In genomic region chr6:109669811-109670210, GRCh38 we compare ENCODE assay signal across 36 cellular contexts.
"Had no signal": no experiment of that assay in that cellular context is flagged by ENCODE, and none has a peak within 500 bp of the region (broad histone marks: within the 10 kb centered on the region; RNA-seq: fewer than 3 reads in every experiment).

No MANE protein-coding gene starts in this region.

- H3K27ac Mint-ChIP-seq: activated B cell treated with CpG ODN at 0.5 μM for 24 hours; activated CD4-positive, alpha-beta memory T cell treated with anti-CD3 and anti-CD28 coated beads for 36 hours; activated CD4-positive, alpha-beta T cell treated with anti-CD3 and anti-CD28 coated beads, Interleukin-2, amount 10 ng/mL, durations not matched to agents 24 days and 14 days; activated CD8-positive, alpha-beta T cell treated with anti-CD3 and anti-CD28 coated beads for 36 hours; activated naive CD4-positive, alpha-beta T cell treated with anti-CD3 and anti-CD28 coated beads, Interleukin-2, amount 10 ng/mL, durations not matched to agents 7 days and 5 days; activated naive CD4-positive, alpha-beta T cell treated with anti-CD3 and anti-CD28 coated beads, Interleukin-2, amount 50 U/mL, for 24 hours; activated naive CD8-positive, alpha-beta T cell; activated naive CD8-positive, alpha-beta T cell treated with anti-CD3 and anti-CD28 coated beads, Interleukin-2, amount 10 ng/mL, durations not matched to agents 7 days and 5 days; activated naive CD8-positive, alpha-beta T cell treated with anti-CD3 and anti-CD28 coated beads, Interleukin-2, amount 50 U/mL, for 24 hours; activated T-helper 2 cell treated with anti-CD3 and anti-CD28 coated beads, Interferon-gamma antibody, Interleukin-2, Interleukin-4, amounts not matched to agents 10 μg/mL and 5 μg/mL and 100 μg/mL, durations not matched to agents 14 hours and 24 hours and 36 hours; T-helper 1 cell treated with Interleukin-12 subunit alpha and Interleukin-12 subunit beta and Interleukin-4 antibody, amounts not matched to agents 30 μg/mL and 1 μg/mL, for 36 hours; T-helper 2 cell treated with Interferon-gamma antibody and Interleukin-4, amounts not matched to agents 5 μg/mL and 100 μg/mL, for 36 hours had no signal

- DNase-seq: activated B cell treated with CpG ODN at 0.5 μM for 24 hours; activated CD4-positive, alpha-beta memory T cell treated with anti-CD3 and anti-CD28 coated beads for 36 hours; activated CD4-positive, alpha-beta T cell treated with anti-CD3 and anti-CD28 coated beads for 4 hours; activated CD4-positive, alpha-beta T cell treated with anti-CD3 and anti-CD28 coated beads, Interleukin-2, amount 10 ng/mL, durations not matched to agents 24 days and 14 days; activated CD4-positive, alpha-beta T cell treated with anti-CD3 and anti-CD28 coated beads, Interleukin-2, amount 50 U/mL, for 1 hour; activated CD4-positive, alpha-beta T cell treated with anti-CD3 and anti-CD28 coated beads, Interleukin-2, amount 50 U/mL, for 4 hours; activated CD4-positive, CD25-positive, alpha-beta regulatory T cell treated with anti-CD3 and anti-CD28 coated beads, Interleukin-2, amount 50 U/mL, for 72 hours; activated CD8-positive, alpha-beta memory T cell treated with anti-CD3 and anti-CD28 coated beads, Interleukin-2, amount 50 U/mL, for 4 hours; activated CD8-positive, alpha-beta T cell treated with anti-CD3 and anti-CD28 coated beads for 36 hours; activated effector memory CD4-positive, alpha-beta T cell treated with Interleukin-2 at 50 U/mL for 16 hours; activated gamma-delta T cell; activated naive CD4-positive, alpha-beta T cell treated with anti-CD3 and anti-CD28 coated beads, Interleukin-2, amount 10 ng/mL, durations not matched to agents 7 days and 5 days; activated naive CD4-positive, alpha-beta T cell treated with Interleukin-2 at 50 U/mL for 16 hours; activated naive CD8-positive, alpha-beta T cell treated with anti-CD3 and anti-CD28 coated beads, Interleukin-2, amount 10 ng/mL, durations not matched to agents 7 days and 5 days; activated naive CD8-positive, alpha-beta T cell treated with anti-CD3 and anti-CD28 coated beads, Interleukin-2, amount 50 U/mL, for 24 hours; activated T-cell treated with anti-CD3 and anti-CD28 coated beads for 4 hours; activated T-cell treated with anti-CD3 and anti-CD28 coated beads, Interleukin-2, amount 50 U/mL, for 1 hour; activated T-cell treated with anti-CD3 and anti-CD28 coated beads, Interleukin-2, amount 50 U/mL, for 4 hours; amygdala; anterior cingulate cortex; body of pancreas; brain microvascular endothelial cell; central memory CD4-positive, alpha-beta T cell; SW 1271; T-helper 1 cell; T-helper 2 cell; T-helper 9 cell had no signal

- H3K27me3 Mint-ChIP-seq: activated B cell treated with CpG ODN at 0.5 μM for 24 hours; activated CD4-positive, alpha-beta memory T cell treated with anti-CD3 and anti-CD28 coated beads for 36 hours; activated CD4-positive, alpha-beta T cell treated with anti-CD3 and anti-CD28 coated beads, Interleukin-2, amount 10 ng/mL, durations not matched to agents 24 days and 14 days; activated CD8-positive, alpha-beta T cell treated with anti-CD3 and anti-CD28 coated beads for 36 hours; activated naive CD4-positive, alpha-beta T cell treated with anti-CD3 and anti-CD28 coated beads, Interleukin-2, amount 10 ng/mL, durations not matched to agents 7 days and 5 days; activated naive CD4-positive, alpha-beta T cell treated with anti-CD3 and anti-CD28 coated beads, Interleukin-2, amount 50 U/mL, for 24 hours; activated naive CD8-positive, alpha-beta T cell; activated naive CD8-positive, alpha-beta T cell treated with anti-CD3 and anti-CD28 coated beads, Interleukin-2, amount 10 ng/mL, durations not matched to agents 7 days and 5 days; activated naive CD8-positive, alpha-beta T cell treated with anti-CD3 and anti-CD28 coated beads, Interleukin-2, amount 50 U/mL, for 24 hours had no signal

- H3K36me3 Mint-ChIP-seq: activated naive CD4-positive, alpha-beta T cell treated with anti-CD3 and anti-CD28 coated beads, Interleukin-2, amount 10 ng/mL, durations not matched to agents 7 days and 5 days; activated naive CD8-positive, alpha-beta T cell treated with anti-CD3 and anti-CD28 coated beads, Interleukin-2, amount 10 ng/mL, durations not matched to agents 7 days and 5 days had no signal

- FAIRE-seq: TTC549 had no signal

- H3K9me3 ChIP-seq: ascending aorta, body of pancreas, breast epithelium had no signal

- H3K27me3 ChIP-seq: ascending aorta, body of pancreas, brain microvascular endothelial cell, breast epithelium had no signal

- H3K4me1 ChIP-seq: ascending aorta, body of pancreas, breast epithelium had no signal

- H3K4me3 ChIP-seq: ascending aorta, body of pancreas, breast epithelium had no signal

- H3K9me3 Mint-ChIP-seq: activated B cell treated with CpG ODN at 0.5 μM for 24 hours; activated CD4-positive, alpha-beta memory T cell treated with anti-CD3 and anti-CD28 coated beads for 36 hours; activated CD4-positive, alpha-beta T cell treated with anti-CD3 and anti-CD28 coated beads, Interleukin-2, amount 10 ng/mL, durations not matched to agents 24 days and 14 days; activated CD8-positive, alpha-beta T cell treated with anti-CD3 and anti-CD28 coated beads for 36 hours; activated naive CD4-positive, alpha-beta T cell treated with anti-CD3 and anti-CD28 coated beads, Interleukin-2, amount 10 ng/mL, durations not matched to agents 7 days and 5 days; activated naive CD4-positive, alpha-beta T cell treated with anti-CD3 and anti-CD28 coated beads, Interleukin-2, amount 50 U/mL, for 24 hours; activated naive CD8-positive, alpha-beta T cell treated with anti-CD3 and anti-CD28 coated beads, Interleukin-2, amount 10 ng/mL, durations not matched to agents 7 days and 5 days; activated naive CD8-positive, alpha-beta T cell treated with anti-CD3 and anti-CD28 coated beads, Interleukin-2, amount 50 U/mL, for 24 hours; activated T-cell treated with anti-CD3 and anti-CD28 coated beads, Interleukin-2, amount 50 U/mL, for 4 hours; activated T-helper 2 cell treated with anti-CD3 and anti-CD28 coated beads, Interferon-gamma antibody, Interleukin-2, Interleukin-4, amounts not matched to agents 10 μg/mL and 5 μg/mL and 100 μg/mL, durations not matched to agents 14 hours and 24 hours and 36 hours; T-helper 1 cell treated with Interleukin-12 subunit alpha and Interleukin-12 subunit beta and Interleukin-4 antibody, amounts not matched to agents 30 μg/mL and 1 μg/mL, for 36 hours; T-helper 2 cell treated with Interferon-gamma antibody and Interleukin-4, amounts not matched to agents 5 μg/mL and 100 μg/mL, for 36 hours had no signal

- H3K4me3 Mint-ChIP-seq: activated B cell treated with CpG ODN at 0.5 μM for 24 hours; activated CD4-positive, alpha-beta memory T cell treated with anti-CD3 and anti-CD28 coated beads for 36 hours; activated CD4-positive, alpha-beta T cell treated with anti-CD3 and anti-CD28 coated beads, Interleukin-2, amount 10 ng/mL, durations not matched to agents 24 days and 14 days; activated CD8-positive, alpha-beta T cell treated with anti-CD3 and anti-CD28 coated beads for 36 hours; activated naive CD4-positive, alpha-beta T cell treated with anti-CD3 and anti-CD28 coated beads, Interleukin-2, amount 10 ng/mL, durations not matched to agents 7 days and 5 days; activated naive CD4-positive, alpha-beta T cell treated with anti-CD3 and anti-CD28 coated beads, Interleukin-2, amount 50 U/mL, for 24 hours; activated naive CD8-positive, alpha-beta T cell; activated naive CD8-positive, alpha-beta T cell treated with anti-CD3 and anti-CD28 coated beads, Interleukin-2, amount 10 ng/mL, durations not matched to agents 7 days and 5 days; activated naive CD8-positive, alpha-beta T cell treated with anti-CD3 and anti-CD28 coated beads, Interleukin-2, amount 50 U/mL, for 24 hours; activated T-cell treated with anti-CD3 and anti-CD28 coated beads, Interleukin-2, amount 50 U/mL, for 4 hours; T-helper 1 cell treated with Interleukin-12 subunit alpha and Interleukin-12 subunit beta and Interleukin-4 antibody, amounts not matched to agents 30 μg/mL and 1 μg/mL, for 36 hours; T-helper 2 cell treated with Interferon-gamma antibody and Interleukin-4, amounts not matched to agents 5 μg/mL and 100 μg/mL, for 36 hours had no signal

- H3K27ac ChIP-seq: ascending aorta, body of pancreas, brain microvascular endothelial cell, breast epithelium, VCaP had no signal

- H3K36me3 ChIP-seq: ascending aorta, brain microvascular endothelial cell, breast epithelium had no signal

- H3K4me1 Mint-ChIP-seq: activated CD4-positive, alpha-beta T cell treated with anti-CD3 and anti-CD28 coated beads, Interleukin-2, amount 10 ng/mL, durations not matched to agents 24 days and 14 days; activated naive CD4-positive, alpha-beta T cell treated with anti-CD3 and anti-CD28 coated beads, Interleukin-2, amount 10 ng/mL, durations not matched to agents 7 days and 5 days; activated naive CD4-positive, alpha-beta T cell treated with anti-CD3 and anti-CD28 coated beads, Interleukin-2, amount 50 U/mL, for 24 hours; activated naive CD8-positive, alpha-beta T cell treated with anti-CD3 and anti-CD28 coated beads, Interleukin-2, amount 10 ng/mL, durations not matched to agents 7 days and 5 days; activated naive CD8-positive, alpha-beta T cell treated with anti-CD3 and anti-CD28 coated beads, Interleukin-2, amount 50 U/mL, for 24 hours had no signal
